40 cellular contexts compared by ENCODE assay signal in the genomic region with DNA sequence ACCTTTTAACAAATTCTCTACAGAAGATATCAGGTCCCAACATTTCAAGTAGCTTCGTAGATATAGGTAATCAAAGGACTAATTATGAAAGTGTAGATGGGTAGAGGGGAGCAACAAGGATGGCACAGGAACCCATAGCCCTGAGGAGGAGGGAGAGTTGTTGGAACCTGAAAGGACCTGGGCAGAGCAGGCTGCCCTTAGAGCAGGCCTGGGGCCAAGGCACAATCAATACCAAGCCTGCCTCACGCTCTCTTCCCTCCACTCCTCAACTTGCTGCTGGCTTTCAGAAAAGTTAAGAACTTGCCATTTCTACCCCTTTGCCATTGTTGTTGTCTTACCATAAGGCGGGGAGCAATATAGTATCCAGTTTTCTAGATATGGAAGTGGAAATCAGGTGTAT. TPM values are rescaled to one million over a fixed set of nuclear protein-coding genes. Genes with fewer than 3 reads are reported as not detected.
"Had no signal": no experiment of that assay in that cellular context is flagged by ENCODE, and none has a peak within 500 bp of the region (broad histone marks: within the 10 kb centered on the region; RNA-seq: fewer than 3 reads in every experiment).

No MANE protein-coding gene starts in this region.

- H3K27ac ChIP-seq: adrenal gland, ascending aorta, body of pancreas, brain microvascular endothelial cell, breast epithelium, cardiac muscle cell had no signal

- H3K27me3 ChIP-seq: adrenal gland, ascending aorta, body of pancreas, breast epithelium, cardiac muscle cell had no signal

- H3K4me3 ChIP-seq: adrenal gland, ascending aorta, body of pancreas, breast epithelium, cardiac muscle cell had no signal

- DNase-seq: activated effector memory CD4-positive, alpha-beta T cell treated with anti-CD3 and anti-CD28 coated beads, Interleukin-2, amount 50 U/mL, for 16 hours; activated effector memory CD4-positive, alpha-beta T cell treated with Interleukin-2 at 50 U/mL for 16 hours; activated gamma-delta T cell; activated gamma-delta T cell treated with Interleukin-2 at 50 U/mL for 16 hours; activated naive CD4-positive, alpha-beta T cell; activated naive CD4-positive, alpha-beta T cell treated with anti-CD3 and anti-CD28 coated beads for 36 hours; activated naive CD4-positive, alpha-beta T cell treated with anti-CD3 and anti-CD28 coated beads, Interleukin-2, amount 10 ng/mL, durations not matched to agents 7 days and 5 days; activated naive CD4-positive, alpha-beta T cell treated with anti-CD3 and anti-CD28 coated beads, Interleukin-2, amount 50 U/mL, for 16 hours; activated naive CD4-positive, alpha-beta T cell treated with Interleukin-2 at 50 U/mL for 16 hours; activated naive CD8-positive, alpha-beta T cell treated with anti-CD3 and anti-CD28 coated beads for 36 hours; activated naive CD8-positive, alpha-beta T cell treated with anti-CD3 and anti-CD28 coated beads, Interleukin-2, amount 10 ng/mL, durations not matched to agents 7 days and 5 days; activated naive CD8-positive, alpha-beta T cell treated with anti-CD3 and anti-CD28 coated beads, Interleukin-2, amount 50 U/mL, for 24 hours; activated T-cell treated with anti-CD3 and anti-CD28 coated beads, Interleukin-2, amount 50 U/mL, for 1 hour; activated T-cell treated with anti-CD3 and anti-CD28 coated beads, Interleukin-2, amount 50 U/mL, for 24 hours; activated T-cell treated with anti-CD3 and anti-CD28 coated beads, Interleukin-2, amount 50 U/mL, for 4 hours; activated T-cell treated with anti-CD3 and anti-CD28 coated beads, Interleukin-2, amount 50 U/mL, for 48 hours; activated T-cell treated with anti-CD3 and anti-CD28 coated beads, Interleukin-2, amount 50 U/mL, for 72 hours; adrenal gland; amniotic stem cell; amygdala; anterior cingulate cortex; aorta; body of pancreas; brain microvascular endothelial cell; caudate nucleus; central memory CD4-positive, alpha-beta T cell; cerebellar nuclear complex had no signal

- ATAC-seq: activated naive CD4-positive, alpha-beta T cell treated with anti-CD3 and anti-CD28 coated beads, Interleukin-2, amount 50 U/mL, for 72 hours; activated naive CD8-positive, alpha-beta T cell treated with anti-CD3 and anti-CD28 coated beads, Interleukin-2, amount 50 U/mL, for 24 hours; activated T-cell treated with anti-CD3 and anti-CD28 coated beads, Interleukin-2, amount 50 U/mL, for 4 hours; activated T-cell treated with anti-CD3 and anti-CD28 coated beads, Interleukin-2, amount 50 U/mL, for 72 hours; activated T-helper 17 cell treated with anti-CD3 and anti-CD28 coated beads, Interleukin-2, amount 50 U/mL, for 72 hours; body of pancreas had no signal

- H3K4me1 ChIP-seq: adrenal gland, ascending aorta, body of pancreas, breast epithelium had no signal

- H3K9me3 ChIP-seq: adrenal gland, ascending aorta, body of pancreas, breast epithelium had no signal

- FAIRE-seq: astrocyte, bronchial epithelial cell had no signal

- H3K36me3 ChIP-seq: adrenal gland, ascending aorta, brain microvascular endothelial cell, breast epithelium, cardiac muscle cell had no signal

RNA-seq across cellular contexts. Expression of a gene that starts 10.1 kb away (rescaled TPM):
- total RNA-seq: activated naive CD4-positive, alpha-beta T cell treated with anti-CD3 and anti-CD28 coated beads for 36 hours; activated naive CD4-positive, alpha-beta T cell treated with anti-CD3 and anti-CD28 coated beads, Interleukin-2, amount 50 U/mL, for 72 hours; activated naive CD8-positive, alpha-beta T cell treated with anti-CD3 and anti-CD28 coated beads for 36 hours; activated naive CD8-positive, alpha-beta T cell treated with anti-CD3 and anti-CD28 coated beads, Interleukin-2, amount 10 ng/mL, durations not matched to agents 7 days and 5 days; activated T-cell treated with anti-CD3 and anti-CD28 coated beads, Interleukin-2, amount 50 U/mL, for 4 hours; activated T-cell treated with anti-CD3 and anti-CD28 coated beads, Interleukin-2, amount 50 U/mL, for 72 hours; activated T-helper 1 cell treated with anti-CD3 and anti-CD28 coated beads, Interleukin-12 subunit alpha, Interleukin-12 subunit beta, Interleukin-2, Interleukin-4 antibody, amounts not matched to agents 30 ng/mL and 10 ng/mL and 1 ng/mL, durations not matched to agents 14 hours and 24 hours and 36 hours; activated T-helper 17 cell treated with anti-CD3 and anti-CD28 coated beads, Interleukin-2, amount 50 U/mL, for 72 hours; activated T-helper 2 cell treated with anti-CD3 and anti-CD28 coated beads, Interferon-gamma antibody, Interleukin-2, Interleukin-4, amounts not matched to agents 10 μg/mL and 5 μg/mL and 100 μg/mL, durations not matched to agents 14 hours and 24 hours and 36 hours; aorta; ascending aorta; astrocyte; body of pancreas; breast epithelium; bronchial epithelial cell; cardiac muscle cell; cardiac septum; cerebellum; chondrocyte had no signal
- polyA plus RNA-seq: adipose tissue, aorta, cardiac muscle cell had no signal
